Comparison of ENCODE assay signal across 12 cellular contexts in genomic region chr17:50153650-50154575, GRCh38. TPM values are rescaled to one million over a fixed set of nuclear protein-coding genes. Genes with fewer than 3 reads are reported as not detected.
A peak's percentile ranks its signal among the peaks of the same experiment; 100 is the strongest.
DNase-seq lines count a peak whose midpoint lies in the region; ATAC-seq and TF ChIP-seq lines count a peak whose summit lies in the region.
"Had no signal": no experiment of that assay in that cellular context is flagged by ENCODE, and none has a peak within 500 bp of the region (broad histone marks: within the 10 kb centered on the region; RNA-seq: fewer than 3 reads in every experiment).

No MANE protein-coding gene starts in this region.

- H3K4me3 Mint-ChIP-seq in CD4-positive, CD25-positive, alpha-beta regulatory T cell, result peak overlapping the region in 1 of 4 donors; percentile 96
- H3K4me3 Mint-ChIP-seq: CD14-positive monocyte had no signal

- TF ChIP-seq POLR2A in Peyer's patch (IDR thresholded peaks at IDR 0.05) (no peak), esophagus squamous epithelium (IDR thresholded peaks at IDR 0.05) (no peak)

- no peak for TF ChIP-seq CTCF in Peyer's patch (IDR thresholded peaks at IDR 0.05)
- TF ChIP-seq CTCF in esophagus squamous epithelium (IDR thresholded peaks at IDR 0.05), result no peak

- no peaks in the 10 kb centered on the region for H3K36me3 ChIP-seq in CD4-positive, CD25-positive, alpha-beta regulatory T cell (ENCODE audit: control insufficient read depth, insufficient read depth, low read length)
- H3K36me3 ChIP-seq in Peyer's patch, result no peaks in the 10 kb centered on the region
- H3K36me3 ChIP-seq in esophagus squamous epithelium, result no peaks in the 10 kb centered on the region
- no peaks in the 10 kb centered on the region for H3K36me3 ChIP-seq in HAP-1 (replicated peaks)

- peaks cover 5 to 41% (median 16%) of the 10 kb centered on the region in 4 donors for H3K4me1 Mint-ChIP-seq in CD4-positive, CD25-positive, alpha-beta regulatory T cell

- 17 to 33% methylated on average over 7 to 14 of the region's 16 CpGs for WGBS in esophagus squamous epithelium, 2 donors

- ATAC-seq in CD4-positive, CD25-positive, alpha-beta regulatory T cell (ENCODE audit: low read depth in 2 of 2), result no peak
- ATAC-seq in HG02870 (IDR thresholded peaks at IDR 0.05; ENCODE audit: unreplicated experiment), result no peak

- no peak overlapping the region for H3K4me3 ChIP-seq in CD4-positive, CD25-positive, alpha-beta regulatory T cell (ENCODE audit: low read depth, low read length)
- H3K4me3 ChIP-seq in Peyer's patch (no peak overlapping the region), esophagus squamous epithelium (no peak overlapping the region), HAP-1 (no peak overlapping the region)

- H3K27ac Mint-ChIP-seq in CD4-positive, CD25-positive, alpha-beta regulatory T cell, result peak overlapping the region in 2 of 3 donors; percentile 9 to 59

- H3K27me3 ChIP-seq in CD4-positive, CD25-positive, alpha-beta regulatory T cell (ENCODE audit: control insufficient read depth, insufficient read depth, low read length), result no peaks in the 10 kb centered on the region
- H3K27me3 ChIP-seq in Peyer's patch (no peaks in the 10 kb centered on the region), esophagus squamous epithelium (no peaks in the 10 kb centered on the region), HAP-1 (ENCODE audit: low read depth) (no peaks in the 10 kb centered on the region)

- DNase-seq in CD4-positive, CD25-positive, alpha-beta regulatory T cell, result no peak
- DNase-seq in Peyer's patch, result no peak
- DNase-seq in esophagus squamous epithelium (lab: John Stamatoyannopoulos, UW), result no peak
- peak; percentile 90 for DNase-seq in posterior vena cava (ENCODE audit: low spot score)
- no peak for DNase-seq in SIG-M5 (lab: John Stamatoyannopoulos, UW)
- DNase-seq in NCI-H146 treated with DMSO at 0.1 percent for 48 hours (lab: John Stamatoyannopoulos, UW; ENCODE audit: unreplicated experiment), result no peak
- no peak for DNase-seq in HAP-1 (ENCODE audit: low spot score in 2 of 2)
- DNase-seq: dermis blood vessel endothelial cell, SHP77 had no signal

- peaks cover 0 to 1% (median 0%) of the 10 kb centered on the region in 7 donors for H3K9me3 Mint-ChIP-seq in CD4-positive, CD25-positive, alpha-beta regulatory T cell

- no peak overlapping the region for H3K27ac ChIP-seq in CD4-positive, CD25-positive, alpha-beta regulatory T cell (ENCODE audit: insufficient read depth, low read length, poor library complexity, severe bottlenecking)
- H3K27ac ChIP-seq in Peyer's patch, result peak overlapping the region; percentile 5 to 97 (median 64)
- peak overlapping the region; percentile 21 to 95 (median 94) for H3K27ac ChIP-seq in esophagus squamous epithelium

- H3K36me3 Mint-ChIP-seq in CD4-positive, CD25-positive, alpha-beta regulatory T cell, result no peaks in the 10 kb centered on the region
- H3K36me3 Mint-ChIP-seq: CD14-positive monocyte had no signal

- no peaks in the 10 kb centered on the region for H3K27me3 Mint-ChIP-seq in CD4-positive, CD25-positive, alpha-beta regulatory T cell

- H3K9me3 ChIP-seq in CD4-positive, CD25-positive, alpha-beta regulatory T cell (ENCODE audit: control insufficient read depth in 2 of 2, low read length in 2 of 2), result no peaks in the 10 kb centered on the region
- no peaks in the 10 kb centered on the region for H3K9me3 ChIP-seq in Peyer's patch
- no peaks in the 10 kb centered on the region for H3K9me3 ChIP-seq in esophagus squamous epithelium
- no peaks in the 10 kb centered on the region for H3K9me3 ChIP-seq in HAP-1

- in situ Hi-C loops in HAP-1 (cut with MboI; ENCODE audit: low sequenced_read_pairs), result no loop called here

- H3K4me1 ChIP-seq in CD4-positive, CD25-positive, alpha-beta regulatory T cell (ENCODE audit: control insufficient read depth, insufficient read depth, low read length, poor library complexity, severe bottlenecking), result peaks cover 21% of the 10 kb centered on the region
- H3K4me1 ChIP-seq in Peyer's patch, result peaks cover 0 to 35% (median 2%) of the 10 kb centered on the region in 4 donors
- peaks cover 22 to 70% (median 31%) of the 10 kb centered on the region in 3 donors for H3K4me1 ChIP-seq in esophagus squamous epithelium
- H3K4me1 ChIP-seq in HAP-1, result peaks cover 24% of the 10 kb centered on the region

- intact Hi-C loops in esophagus squamous epithelium (cut with DNase I) (no loop called here), posterior vena cava (cut with DNase I) (no loop called here)

RNA-seq across cellular contexts. Expression of gene PPP1R9B, which starts 3.4 kb away (rescaled TPM):
- total RNA-seq in CD4-positive, CD25-positive, alpha-beta regulatory T cell, result 85.4 TPM
- polyA plus RNA-seq in CD4-positive, CD25-positive, alpha-beta regulatory T cell, result under 1 TPM; 0.41 to 0.55 (median 0.44) TPM
- 10 to 100 TPM; 18.0 to 40.4 (median 32.9) TPM for total RNA-seq in Peyer's patch
- 10 to 100 TPM; 24.9 to 35.9 (median 28.2) TPM for total RNA-seq in esophagus squamous epithelium
- total RNA-seq in posterior vena cava, result 10 to 100 TPM; 51.4 to 53.7 TPM

RNA-seq across cellular contexts. Expression of gene SGCA, which starts 11.9 kb away (rescaled TPM):
- total RNA-seq in CD4-positive, CD25-positive, alpha-beta regulatory T cell, result not detected
- polyA plus RNA-seq in CD4-positive, CD25-positive, alpha-beta regulatory T cell, result not detected
- total RNA-seq in Peyer's patch (1 to 10 TPM in 3 of 4 donors, not detected in 1; 2.9 to 3.5 (median 3.5) TPM), esophagus squamous epithelium (10 to 100 TPM in 1 of 4 donors, 1 to 10 TPM in 3; 1.9 to 15.1 (median 6.9) TPM), posterior vena cava (10 to 100 TPM; 87.9 to 99.0 TPM)
- total RNA-seq: activated CD8-positive, alpha-beta memory T cell treated with anti-CD3 and anti-CD28 coated beads for 36 hours; dermis blood vessel endothelial cell had no signal

RNA-seq across cellular contexts. Expression of gene SAMD14, which starts 24.0 kb away (rescaled TPM):
- total RNA-seq in CD4-positive, CD25-positive, alpha-beta regulatory T cell, result 0.96 TPM
- under 1 TPM in 1 of 4 donors, not detected in 3; 0.09 TPM for polyA plus RNA-seq in CD4-positive, CD25-positive, alpha-beta regulatory T cell
- total RNA-seq in Peyer's patch, result 1 to 10 TPM in 2 of 4 donors, under 1 TPM in 2; 0.53 to 2.5 (median 1.0) TPM
- under 1 TPM in 1 of 4 donors, not detected in 3; 0.57 TPM for total RNA-seq in esophagus squamous epithelium
- 1 to 10 TPM; 6.6 to 6.7 TPM for total RNA-seq in posterior vena cava
- polyA plus RNA-seq: CD14-positive monocyte had no signal

RNA-seq across cellular contexts. Expression of gene COL1A1, which starts 47.5 kb away (rescaled TPM):
- total RNA-seq in CD4-positive, CD25-positive, alpha-beta regulatory T cell, result 26.2 TPM
- polyA plus RNA-seq in CD4-positive, CD25-positive, alpha-beta regulatory T cell, result not detected
- 100 to 1,000 TPM in 1 of 4 donors, 10 to 100 TPM in 3; 11.3 to 287 (median 31.9) TPM for total RNA-seq in Peyer's patch
- total RNA-seq in esophagus squamous epithelium, result 10 to 100 TPM; 12.4 to 20.8 (median 19.7) TPM
- 1,000 to 10,000 TPM in 1 of 2 donors, 100 to 1,000 TPM in 1; 456 to 1,821 TPM for total RNA-seq in posterior vena cava
- polyA plus RNA-seq: CD14-positive monocyte had no signal

RNA-seq across cellular contexts. Expression of gene PDK2, which starts 58.8 kb away (rescaled TPM):
- total RNA-seq in CD4-positive, CD25-positive, alpha-beta regulatory T cell, result 25.2 TPM
- polyA plus RNA-seq in CD4-positive, CD25-positive, alpha-beta regulatory T cell, result 10 to 100 TPM; 42.1 to 65.2 (median 54.0) TPM
- total RNA-seq in Peyer's patch, result 100 to 1,000 TPM in 3 of 4 donors, 10 to 100 TPM in 1; 23.1 to 283 (median 164) TPM
- total RNA-seq in esophagus squamous epithelium, result 10 to 100 TPM in 3 of 4 donors, 1 to 10 TPM in 1; 5.2 to 20.2 (median 12.8) TPM
- total RNA-seq in posterior vena cava, result 10 to 100 TPM; 26.0 to 27.7 TPM

Comparison
In these comparisons a context has a peak if more than half of its experiments do, and no peak if none do; other contexts are left out.
1. RNA of gene SGCA, which starts 11.9 kb away (total RNA-seq): 87.9 to 99.0 TPM in posterior vena cava; 1.9 to 15.1 TPM in esophagus squamous epithelium, 2.9 to 3.5 TPM in Peyer's patch and not detected in CD4-positive, CD25-positive, alpha-beta regulatory T cell (single experiment); every median in the first group is over 4 times any median in the second.